ENCODE assay signal across 8 cellular contexts in genomic region chr7:130733866-130734524, GRCh38. TPM values are rescaled to one million over a fixed set of nuclear protein-coding genes. Genes with fewer than 3 reads are reported as not detected.
A peak's percentile ranks its signal among the peaks of the same experiment; 100 is the strongest.
DNase-seq lines count a peak whose midpoint lies in the region; ATAC-seq and TF ChIP-seq lines count a peak whose summit lies in the region.

KLF14 (minus strand) TSS chr7:130734207; CDS start chr7:130734033, 174 bp downstream.

- H3K4me3 Mint-ChIP-seq in activated naive CD8-positive, alpha-beta T cell treated with anti-CD3 and anti-CD28 coated beads, Interleukin-2, amount 10 ng/mL, durations not matched to agents 7 days and 5 days, result peak within 1 kb of the TSS; percentile 82

- peak within 1 kb of the TSS; percentile 50 for H3K27ac Mint-ChIP-seq in activated naive CD8-positive, alpha-beta T cell treated with anti-CD3 and anti-CD28 coated beads, Interleukin-2, amount 10 ng/mL, durations not matched to agents 7 days and 5 days

- no peaks in the 10 kb centered on the region for H3K9me3 ChIP-seq in OCI-LY3 (ENCODE audit: insufficient read depth, low read length)

- H3K4me1 Mint-ChIP-seq in activated naive CD8-positive, alpha-beta T cell treated with anti-CD3 and anti-CD28 coated beads, Interleukin-2, amount 10 ng/mL, durations not matched to agents 7 days and 5 days, result peaks cover 12% of the 10 kb centered on the region

- TF ChIP-seq CTCF in OCI-LY3 (IDR thresholded peaks at IDR 0.05; ENCODE audit: low read depth, low read length), result no peak

- peak within 1 kb of the TSS; percentile 61 for H3K9ac ChIP-seq in OCI-LY3 (ENCODE audit: low read length)

- H3K4me1 ChIP-seq in OCI-LY3 (ENCODE audit: low read length), result peaks cover 4% of the 10 kb centered on the region; the same call in 1 of the 2 replicates

- DNase-seq in SIG-M5 treated with dmso at 0.1 percent for 504 hours (lab: John Stamatoyannopoulos, UW; ENCODE audit: unreplicated experiment) (peak; percentile 12), SIG-M5 (lab: John Stamatoyannopoulos, UW) (no peak), iPS-NIHi11 (ENCODE audit: low spot score) (peak; percentile 79), Kasumi-1 (lab: John Stamatoyannopoulos, UW) (no peak)
- DNase-seq in activated naive CD8-positive, alpha-beta T cell treated with anti-CD3 and anti-CD28 coated beads, Interleukin-2, amount 10 ng/mL, durations not matched to agents 7 days and 5 days, result peak; percentile 67
- DNase-seq in stimulated activated CD4-positive, alpha-beta T cell treated with anti-CD3 and anti-CD28 coated beads, Interleukin-4, amount 100 ng/mL, for 24 hours, result peak; percentile 18

- POLR2A ChIA-PET in activated naive CD8-positive, alpha-beta T cell treated with anti-CD3 and anti-CD28 coated beads, Interleukin-2, amount 10 ng/mL, durations not matched to agents 7 days and 5 days (lab: Charles Lee), result interaction anchor here (0.5 kb wide), 1 partner anchor 343 kb away, joined by 3 read pairs; no protein-coding TSS in a partner anchor

- H3K27me3 Mint-ChIP-seq in activated naive CD8-positive, alpha-beta T cell treated with anti-CD3 and anti-CD28 coated beads, Interleukin-2, amount 10 ng/mL, durations not matched to agents 7 days and 5 days, result peaks cover 86% of the 10 kb centered on the region

- peaks cover 4% of the 10 kb centered on the region for H3K9me3 Mint-ChIP-seq in activated naive CD8-positive, alpha-beta T cell treated with anti-CD3 and anti-CD28 coated beads, Interleukin-2, amount 10 ng/mL, durations not matched to agents 7 days and 5 days

- H3K79me2 ChIP-seq in OCI-LY3 (ENCODE audit: low read length), result no peaks in the 10 kb centered on the region

- no peak within 1 kb of the TSS for H3K27ac ChIP-seq in OCI-LY3 (ENCODE audit: low read length)

- peak within 1 kb of the TSS; percentile 85 for H3K4me3 ChIP-seq in OCI-LY3 (ENCODE audit: low read length)

- peak within 1 kb of the TSS; percentile 81 for H2AFZ ChIP-seq in OCI-LY3 (ENCODE audit: low read depth, low read length)

- H4K20me1 ChIP-seq in OCI-LY3 (ENCODE audit: insufficient read depth, low read length), result no peaks in the 10 kb centered on the region

- ATAC-seq in activated naive CD8-positive, alpha-beta T cell treated with anti-CD3 and anti-CD28 coated beads, Interleukin-2, amount 10 ng/mL, durations not matched to agents 7 days and 5 days (ENCODE audit: low read depth), result peak; percentile 60
- ATAC-seq in HG03460 (IDR thresholded peaks at IDR 0.05; ENCODE audit: unreplicated experiment), result no peak

- no peaks in the 10 kb centered on the region for H3K36me3 Mint-ChIP-seq in activated naive CD8-positive, alpha-beta T cell treated with anti-CD3 and anti-CD28 coated beads, Interleukin-2, amount 10 ng/mL, durations not matched to agents 7 days and 5 days

- H3K36me3 ChIP-seq in OCI-LY3 (replicated peaks; ENCODE audit: low read depth, low read length), result no peaks in the 10 kb centered on the region

- H3K27me3 ChIP-seq in OCI-LY3 (ENCODE audit: low read depth, low read length), result peaks cover 19% of the 10 kb centered on the region

- peak within 1 kb of the TSS; percentile 89 for H3K4me2 ChIP-seq in OCI-LY3 (ENCODE audit: low read length)

RNA-seq across cellular contexts. Expression of gene KLF14, which starts in this region (rescaled TPM):
- not detected for total RNA-seq in activated naive CD8-positive, alpha-beta T cell treated with anti-CD3 and anti-CD28 coated beads, Interleukin-2, amount 10 ng/mL, durations not matched to agents 7 days and 5 days

Comparison
In these comparisons a context has a peak if more than half of its experiments do, and no peak if none do; other contexts are left out.
1. DNase-seq: peak in SIG-M5 treated with dmso at 0.1 percent for 504 hours (single experiment), iPS-NIHi11 (single experiment) and stimulated activated CD4-positive, alpha-beta T cell treated with anti-CD3 and anti-CD28 coated beads, Interleukin-4, amount 100 ng/mL, for 24 hours (single experiment); none in SIG-M5 (single experiment) and Kasumi-1 (0 of 2).
2. Peak in DNase-seq and ATAC-seq in activated naive CD8-positive, alpha-beta T cell treated with anti-CD3 and anti-CD28 coated beads, Interleukin-2, amount 10 ng/mL, durations not matched to agents 7 days and 5 days; RNA of the gene not detected or under 1 TPM.